In the genomic region with DNA sequence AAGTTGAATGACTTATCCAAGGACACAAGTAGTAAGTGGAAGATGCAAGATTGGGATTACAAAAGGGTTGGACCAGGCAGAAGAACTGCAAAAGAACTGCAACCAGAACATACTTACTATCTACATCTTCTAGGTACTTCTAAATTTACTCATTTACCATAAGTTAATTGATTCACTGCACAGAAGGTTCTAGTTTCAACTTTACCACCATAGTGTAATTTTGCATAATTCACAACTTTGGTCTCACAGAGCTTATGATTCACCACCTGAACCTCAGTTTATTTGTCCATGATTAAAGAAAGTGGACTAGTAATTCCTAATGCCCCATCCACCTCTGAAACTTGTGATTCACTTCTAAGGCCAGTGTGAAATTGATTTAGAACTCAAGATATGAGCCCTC, we compare ENCODE assay signal across 16 cellular contexts.
DNase-seq lines count a peak whose midpoint lies in the region; ATAC-seq, FAIRE-seq and TF ChIP-seq lines count a peak whose summit lies in the region.
"Had no signal": no experiment of that assay in that cellular context is flagged by ENCODE, and none has a peak within 500 bp of the region (broad histone marks: within the 10 kb centered on the region; RNA-seq: fewer than 3 reads in every experiment).

No MANE protein-coding gene starts in this region.

- H3K9me3 ChIP-seq in colonic mucosa: no peaks in the 10 kb centered on the region
- H3K9me3 ChIP-seq: MG63 had no signal

- no peaks in the 10 kb centered on the region for H3K27me3 ChIP-seq in colonic mucosa
- H3K27me3 ChIP-seq: MG63 had no signal

- intact Hi-C loops in colonic mucosa (cut with DNase I): loop anchor here (10.0 kb wide), 1 partner anchor 872 kb away; no protein-coding TSS in a partner anchor

- no peaks in the 10 kb centered on the region for H3K4me1 ChIP-seq in colonic mucosa

- H3K4me3 ChIP-seq in colonic mucosa: no peak overlapping the region
- H3K4me3 ChIP-seq: GM23248, MG63 had no signal

- ATAC-seq in GM18909 (IDR thresholded peaks at IDR 0.05; ENCODE audit: poor library complexity, unreplicated experiment): peak; percentile 47
- peak; percentile 65 for ATAC-seq in GM21619 (IDR thresholded peaks at IDR 0.05; ENCODE audit: unreplicated experiment)
- peak; percentile 49 for ATAC-seq in HG03175 (IDR thresholded peaks at IDR 0.05; ENCODE audit: unreplicated experiment)
- ATAC-seq: HCT116 had no signal

- no peak overlapping the region for H3K27ac ChIP-seq in colonic mucosa
- H3K27ac ChIP-seq: C4-2B, GM23248 had no signal

- no peak for FAIRE-seq in frontal cortex (lab: Jason Lieb, UNC)
- FAIRE-seq: GM12891, H54 had no signal

- H3K36me3 ChIP-seq in colonic mucosa: no peaks in the 10 kb centered on the region
- H3K36me3 ChIP-seq: MG63 had no signal

- H3K9ac ChIP-seq in colonic mucosa (ENCODE audit: low read depth in 2 of 2, low read length in 2 of 2): no peak overlapping the region
- H3K9ac ChIP-seq: GM23248 had no signal

- DNase-seq in frontal cortex (ENCODE audit: low spot score in 2 of 2) (no peak), activated gamma-delta T cell (lab: John Stamatoyannopoulos, UW) (no peak), colonic mucosa (no peak)
- no peak for DNase-seq in effector CD4-positive, alpha-beta T cell
- DNase-seq: CD4-positive, alpha-beta memory T cell; DMS79; GM23248; KG1; MG63 had no signal

- TF ChIP-seq CTCF in colonic mucosa (IDR thresholded peaks at IDR 0.05): no peak
